ENCODE assay signal across 14 cellular contexts in genomic region chr3:148190441-148190990, GRCh38.
"Had no signal": no experiment of that assay in that cellular context is flagged by ENCODE, and none has a peak within 500 bp of the region (broad histone marks: within the 10 kb centered on the region; RNA-seq: fewer than 3 reads in every experiment).

No MANE protein-coding gene starts in this region.

- H3K9me3 ChIP-seq: neutrophil, sigmoid colon, SK-N-SH, thyroid gland had no signal

- H3K27me3 ChIP-seq: neutrophil, sigmoid colon, thyroid gland had no signal

- DNase-seq: activated CD4-positive, alpha-beta T cell treated with anti-CD3 and anti-CD28 coated beads, Interleukin-2, amount 50 U/mL, for 48 hours; activated naive CD4-positive, alpha-beta T cell treated with anti-CD3 and anti-CD28 coated beads for 36 hours; aorta; foreskin fibroblast; kidney glomerular epithelial cell; left ventricle myocardium superior; naive thymus-derived CD4-positive, alpha-beta T cell; sigmoid colon; SK-N-SH; stimulated activated CD4-positive, alpha-beta T cell treated with anti-CD3 and anti-CD28 coated beads, Interleukin-4, amount 100 ng/mL, for 4 hours; thyroid gland had no signal

- H3K4me1 ChIP-seq: parathyroid adenoma, sigmoid colon, thyroid gland had no signal

- ATAC-seq: left ventricle myocardium superior; naive thymus-derived CD4-positive, alpha-beta T cell; stimulated activated memory B cell treated with anti-CD40 and anti-IgM and Interleukin-4, amounts not matched to agents 10 μg/mL and 1 μg/mL and 100 μg/mL, for 72 hours had no signal

- H3K36me3 ChIP-seq: neutrophil, sigmoid colon, thyroid gland had no signal

- H3K27ac ChIP-seq: neutrophil, parathyroid adenoma, sigmoid colon, thyroid gland had no signal

- H3K4me3 ChIP-seq: sigmoid colon, thyroid gland had no signal
